24 cellular contexts compared by ENCODE assay signal in the genomic region with DNA sequence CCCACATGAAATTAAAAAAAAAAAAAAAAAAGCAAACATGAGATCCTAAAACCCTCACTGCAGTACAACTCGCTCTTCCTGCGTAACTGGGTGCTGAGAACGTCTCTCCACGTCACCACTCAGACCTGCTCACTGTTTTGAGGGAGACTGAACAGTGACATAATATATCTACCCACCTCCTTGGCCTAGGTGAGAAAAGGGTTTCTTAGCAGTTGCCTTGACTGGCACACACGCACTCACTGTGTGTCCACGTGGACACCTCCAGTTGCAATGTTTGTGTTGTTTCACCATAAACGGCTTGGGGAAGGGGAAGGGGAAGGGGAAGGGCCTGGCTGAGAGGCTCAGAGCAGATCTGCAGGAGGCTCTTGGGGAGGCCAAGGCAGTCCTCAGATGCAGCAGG. TPM values are rescaled to one million over a fixed set of nuclear protein-coding genes. Genes with fewer than 3 reads are reported as not detected.
DNase-seq lines count a peak whose midpoint lies in the region; ATAC-seq and TF ChIP-seq lines count a peak whose summit lies in the region.
"Had no signal": no experiment of that assay in that cellular context is flagged by ENCODE, and none has a peak within 500 bp of the region (broad histone marks: within the 10 kb centered on the region; RNA-seq: fewer than 3 reads in every experiment).

No MANE protein-coding gene starts in this region.

- no peak overlapping the region for H3K27ac ChIP-seq in prostate gland
- H3K27ac ChIP-seq: BLaER1, coronary artery, gastrocnemius medialis, hepatocyte, uterus had no signal

- H3K27me3 ChIP-seq in prostate gland (replicated peaks; ENCODE audit: insufficient read depth) = no peaks in the 10 kb centered on the region
- H3K27me3 ChIP-seq: BLaER1, gastrocnemius medialis, hepatocyte, MG63, uterus had no signal

- DNase-seq in activated gamma-delta T cell treated with Interleukin-2 at 50 U/mL for 16 hours = peak; percentile 43
- DNase-seq in activated gamma-delta T cell (lab: John Stamatoyannopoulos, UW) = no peak
- DNase-seq in D341Med (ENCODE audit: low spot score) = peak; percentile 8
- peak; percentile 14 for DNase-seq in T-helper 22 cell (ENCODE audit: low read depth)
- no peak for DNase-seq in mucosa of descending colon
- DNase-seq in islet precursor cell = no peak
- DNase-seq in prostate gland (ENCODE audit: low spot score) = no peak
- DNase-seq: activated effector memory CD4-positive, alpha-beta T cell treated with Interleukin-2 at 50 U/mL for 16 hours; amygdala; Calu3; gastrocnemius medialis; H7; left colon; MG63; NCI-H2029 treated with DMSO at 0.1 percent for 48 hours; NCI-H526 treated with DMSO at 0.1 percent for 48 hours; SHP77 treated with DMSO at 0.1 percent for 48 hours; stimulated activated naive CD4-positive, alpha-beta T cell treated with Interleukin-2 at 50 U/mL for 16 hours; uterus had no signal

- WGBS in prostate gland = 80% methylated on average over 7 of the region's 7 CpGs

- no peak for TF ChIP-seq POLR2A in prostate gland (IDR thresholded peaks at IDR 0.05)

- no peak for TF ChIP-seq CTCF in mucosa of descending colon (IDR thresholded peaks at IDR 0.05)
- no peak for TF ChIP-seq CTCF in prostate gland (IDR thresholded peaks at IDR 0.05)

- H3K4me1 ChIP-seq in mucosa of descending colon (ENCODE audit: low read depth) (no peaks in the 10 kb centered on the region), prostate gland (replicated peaks) (no peaks in the 10 kb centered on the region)
- H3K4me1 ChIP-seq: BLaER1, gastrocnemius medialis, uterus had no signal

- H3K4me3 ChIP-seq in mucosa of descending colon = no peak overlapping the region
- H3K4me3 ChIP-seq in prostate gland = no peak overlapping the region
- H3K4me3 ChIP-seq: BLaER1, coronary artery, gastrocnemius medialis, hepatocyte, MG63, uterus had no signal

- H3K36me3 ChIP-seq in mucosa of descending colon (ENCODE audit: low read depth) (no peaks in the 10 kb centered on the region), prostate gland (no peaks in the 10 kb centered on the region)
- H3K36me3 ChIP-seq: gastrocnemius medialis, uterus had no signal

- ATAC-seq in mucosa of descending colon (peak; percentile 37), HG02763 (IDR thresholded peaks at IDR 0.05; ENCODE audit: unreplicated experiment) (no peak)
- ATAC-seq: gastrocnemius medialis, left colon, sciatic nerve had no signal

- no peaks in the 10 kb centered on the region for H3K9me3 ChIP-seq in mucosa of descending colon
- H3K9me3 ChIP-seq in prostate gland = no peaks in the 10 kb centered on the region
- H3K9me3 ChIP-seq: BLaER1, gastrocnemius medialis, MG63, uterus had no signal

- intact Hi-C loops in mucosa of descending colon (cut with DNase I, micrococcal nuclease) (no loop called here), prostate gland (cut with DNase I) (no loop called here)

RNA-seq across cellular contexts. Expression of gene FANCA, which starts 32.0 kb away (rescaled TPM):
- total RNA-seq in mucosa of descending colon (10 to 100 TPM; 13.1 to 27.7 (median 16.3) TPM), prostate gland (10 to 100 TPM; 10.1 to 35.6 TPM)

RNA-seq across cellular contexts. Expression of gene SPIRE2, which starts 43.9 kb away (rescaled TPM):
- total RNA-seq in mucosa of descending colon (100 to 1,000 TPM in 1 of 3 donors, 10 to 100 TPM in 2; 52.5 to 118 (median 84.2) TPM), prostate gland (10 to 100 TPM; 13.7 to 15.5 TPM)

Comparison
In these comparisons a context has a peak if more than half of its experiments do, and no peak if none do; other contexts are left out.
1. DNase-seq: peak in activated gamma-delta T cell treated with Interleukin-2 at 50 U/mL for 16 hours (single experiment), D341Med (single experiment) and T-helper 22 cell (single experiment); none in activated gamma-delta T cell (single experiment), mucosa of descending colon (0 of 3), islet precursor cell (single experiment) and prostate gland (single experiment).